ENCODE assay signal across 21 cellular contexts in the genomic region with DNA sequence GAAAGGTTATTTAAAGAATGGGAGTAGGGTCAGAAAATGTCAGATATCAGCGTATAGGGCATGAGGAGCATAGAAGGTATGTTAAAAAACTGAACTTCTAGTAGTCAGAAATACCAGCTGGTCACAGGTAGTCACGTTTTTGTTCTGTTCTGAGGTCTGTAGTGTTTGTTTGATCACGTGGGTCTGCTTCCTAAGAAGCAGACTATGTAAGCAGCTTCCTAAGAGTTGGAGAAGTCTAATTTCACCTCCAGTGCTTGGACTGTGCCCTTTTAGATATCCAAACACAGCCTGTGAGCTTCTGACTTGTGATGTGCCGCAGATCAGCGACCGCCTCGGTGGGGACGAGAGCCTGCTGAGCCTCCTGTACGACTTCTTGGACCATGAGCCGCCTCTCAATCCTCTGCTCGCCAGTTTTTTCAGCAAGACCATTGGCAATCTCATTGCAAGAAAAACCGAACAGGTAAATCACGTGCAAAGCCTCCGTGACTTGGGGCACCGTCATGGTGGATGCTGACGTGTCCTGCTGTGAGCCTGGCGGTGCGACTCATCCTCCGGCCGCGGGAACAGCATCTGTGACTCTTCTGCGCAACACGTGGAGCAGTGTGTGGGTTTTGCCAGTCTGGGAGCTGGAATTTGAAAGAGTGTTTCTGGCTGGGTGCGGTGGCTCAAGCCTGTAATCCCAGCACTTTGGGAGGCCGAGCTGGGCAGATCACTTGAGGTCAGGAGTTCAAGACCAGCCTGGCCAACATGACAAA.
DNase-seq lines count a peak whose midpoint lies in the region; ATAC-seq, FAIRE-seq and TF ChIP-seq lines count a peak whose summit lies in the region.
"Had no signal": no experiment of that assay in that cellular context is flagged by ENCODE, and none has a peak within 500 bp of the region (broad histone marks: within the 10 kb centered on the region; RNA-seq: fewer than 3 reads in every experiment).

No MANE protein-coding gene starts in this region.

- ATAC-seq in natural killer cell (no peak), upper lobe of left lung (ENCODE audit: low FRiP score in 2 of 2) (no peak), GM19455 (IDR thresholded peaks at IDR 0.05; ENCODE audit: unreplicated experiment) (no peak)
- ATAC-seq in natural killer cell treated with Interleukin-12 subunit alpha and Interleukin-12 subunit beta and Interleukin-15 and Interleukin-18, amount 100 ng/mL, for 72 hours = no peak
- no peak for ATAC-seq in activated CD8-positive, alpha-beta T cell treated with anti-CD3 and anti-CD28 coated beads for 36 hours
- ATAC-seq: esophagus mucosa, gastroesophageal sphincter, left lobe of liver, pancreas had no signal

- no peak for TF ChIP-seq POLR2A in upper lobe of left lung (IDR thresholded peaks at IDR 0.05)

- no peaks in the 10 kb centered on the region for H3K9me3 Mint-ChIP-seq in natural killer cell
- no peaks in the 10 kb centered on the region for H3K9me3 Mint-ChIP-seq in natural killer cell treated with Interleukin-12 subunit alpha and Interleukin-12 subunit beta and Interleukin-15 and Interleukin-18, amount 100 ng/mL, for 72 hours
- no peaks in the 10 kb centered on the region for H3K9me3 Mint-ChIP-seq in activated CD8-positive, alpha-beta T cell treated with anti-CD3 and anti-CD28 coated beads for 36 hours

- H3K36me3 Mint-ChIP-seq in natural killer cell = no peaks in the 10 kb centered on the region
- no peaks in the 10 kb centered on the region for H3K36me3 Mint-ChIP-seq in natural killer cell treated with Interleukin-12 subunit alpha and Interleukin-12 subunit beta and Interleukin-15 and Interleukin-18, amount 100 ng/mL, for 72 hours
- H3K36me3 Mint-ChIP-seq in activated CD8-positive, alpha-beta T cell treated with anti-CD3 and anti-CD28 coated beads for 36 hours (ENCODE audit: low read depth) = peaks cover 8% of the 10 kb centered on the region

- TF ChIP-seq CTCF in natural killer cell (IDR thresholded peaks at IDR 0.05) (no peak), kidney (IDR thresholded peaks at IDR 0.05; ENCODE audit: borderline replicate concordance, extremely low read depth, insufficient read depth) (no peak), upper lobe of left lung (IDR thresholded peaks at IDR 0.05) (no peak)
- TF ChIP-seq CTCF in activated CD8-positive, alpha-beta T cell treated with anti-CD3 and anti-CD28 coated beads for 36 hours (IDR thresholded peaks at IDR 0.05) = no peak

- H3K27me3 ChIP-seq in upper lobe of left lung = no peaks in the 10 kb centered on the region
- H3K27me3 ChIP-seq: brain microvascular endothelial cell, dorsolateral prefrontal cortex, gastroesophageal sphincter, pancreas had no signal

- POLR2A ChIA-PET in activated CD8-positive, alpha-beta T cell treated with anti-CD3 and anti-CD28 coated beads for 36 hours (lab: Charles Lee) = no interaction called here

- WGBS in upper lobe of left lung, 2 donors = 92 to 93% methylated on average over 25 of the region's 25 CpGs

- peak overlapping the region; percentile 63 to 88 for H3K27ac Mint-ChIP-seq in natural killer cell
- peak overlapping the region in 1 of 2 donors; percentile 56 for H3K27ac Mint-ChIP-seq in natural killer cell treated with Interleukin-12 subunit alpha and Interleukin-12 subunit beta and Interleukin-15 and Interleukin-18, amount 100 ng/mL, for 72 hours
- peak overlapping the region; percentile 32 for H3K27ac Mint-ChIP-seq in activated CD8-positive, alpha-beta T cell treated with anti-CD3 and anti-CD28 coated beads for 36 hours

- H3K9me3 ChIP-seq in kidney (ENCODE audit: control insufficient read depth in 1 of 2, low read length in 2 of 2) (no peaks in the 10 kb centered on the region), upper lobe of left lung (no peaks in the 10 kb centered on the region)
- H3K9me3 ChIP-seq: gastroesophageal sphincter, HAP-1, pancreas had no signal

- H3K4me3 ChIP-seq in kidney (ENCODE audit: low read length in 2 of 2) (no peak overlapping the region), upper lobe of left lung (no peak overlapping the region)
- H3K4me3 ChIP-seq: dorsolateral prefrontal cortex, gastroesophageal sphincter, HAP-1, pancreas had no signal

- DNase-seq in natural killer cell (no peak), kidney (peak; percentile 50), upper lobe of left lung (no peak), NCI-H2029 treated with DMSO at 0.1 percent for 48 hours (lab: John Stamatoyannopoulos, UW) (no peak), NCI-H1092 treated with DMSO at 0.1 percent for 48 hours (lab: John Stamatoyannopoulos, UW) (no peak)
- no peak for DNase-seq in natural killer cell treated with Interleukin-12 subunit alpha and Interleukin-12 subunit beta and Interleukin-15 and Interleukin-18, amount 100 ng/mL, for 72 hours (ENCODE audit: low spot score)
- no peak for DNase-seq in activated CD8-positive, alpha-beta T cell treated with anti-CD3 and anti-CD28 coated beads for 36 hours
- DNase-seq: activated gamma-delta T cell treated with Interleukin-2 at 50 U/mL for 16 hours, brain microvascular endothelial cell, Calu3, KG1, NCI-H2171, NCI-H69 had no signal

- TF ChIP-seq EP300 in upper lobe of left lung (IDR thresholded peaks at IDR 0.05) = no peak

- peaks cover 5 to 8% of the 10 kb centered on the region in 2 donors for H3K36me3 ChIP-seq in kidney (ENCODE audit: control insufficient read depth in 1 of 2, insufficient read depth in 2 of 2, low read length in 2 of 2)
- H3K36me3 ChIP-seq in upper lobe of left lung = peaks cover 10 to 38% (median 27%) of the 10 kb centered on the region in 4 donors

- H3K4me1 ChIP-seq in kidney (ENCODE audit: control insufficient read depth in 1 of 2, insufficient read depth in 1 of 2, low read depth in 1 of 2, low read length in 2 of 2) (peaks cover 0 to 7% of the 10 kb centered on the region in 2 donors), upper lobe of left lung (peaks cover 7 to 20% (median 14%) of the 10 kb centered on the region in 4 donors)
- H3K4me1 ChIP-seq: HAP-1 had no signal

- FAIRE-seq in kidney (lab: Jason Lieb, UNC) = no peak
- FAIRE-seq: GM19239, pancreas had no signal

- intact Hi-C loops in natural killer cell (cut with micrococcal nuclease) = no loop called here
- intact Hi-C loops in activated CD8-positive, alpha-beta T cell treated with anti-CD3 and anti-CD28 coated beads for 36 hours (cut with micrococcal nuclease) = no loop called here
- intact Hi-C loops in kidney (cut with DNase I) = no loop called here

- no peaks in the 10 kb centered on the region for H3K27me3 Mint-ChIP-seq in natural killer cell (ENCODE audit: low read depth in 2 of 2)
- no peaks in the 10 kb centered on the region for H3K27me3 Mint-ChIP-seq in natural killer cell treated with Interleukin-12 subunit alpha and Interleukin-12 subunit beta and Interleukin-15 and Interleukin-18, amount 100 ng/mL, for 72 hours
- H3K27me3 Mint-ChIP-seq in activated CD8-positive, alpha-beta T cell treated with anti-CD3 and anti-CD28 coated beads for 36 hours = no peaks in the 10 kb centered on the region

- H3K4me3 Mint-ChIP-seq in natural killer cell = no peak overlapping the region
- H3K4me3 Mint-ChIP-seq in natural killer cell treated with Interleukin-12 subunit alpha and Interleukin-12 subunit beta and Interleukin-15 and Interleukin-18, amount 100 ng/mL, for 72 hours = no peak overlapping the region
- no peak overlapping the region for H3K4me3 Mint-ChIP-seq in activated CD8-positive, alpha-beta T cell treated with anti-CD3 and anti-CD28 coated beads for 36 hours

- no peak overlapping the region for H3K9ac ChIP-seq in kidney (ENCODE audit: low read length in 2 of 2)

- CTCF ChIA-PET in activated CD8-positive, alpha-beta T cell treated with anti-CD3 and anti-CD28 coated beads for 36 hours (lab: Charles Lee) = no interaction called here

- peaks cover 23 to 30% of the 10 kb centered on the region in 2 donors for H3K4me1 Mint-ChIP-seq in natural killer cell
- peaks cover 5 to 21% of the 10 kb centered on the region in 2 donors for H3K4me1 Mint-ChIP-seq in natural killer cell treated with Interleukin-12 subunit alpha and Interleukin-12 subunit beta and Interleukin-15 and Interleukin-18, amount 100 ng/mL, for 72 hours (ENCODE audit: low read depth in 2 of 2)
- H3K4me1 Mint-ChIP-seq in activated CD8-positive, alpha-beta T cell treated with anti-CD3 and anti-CD28 coated beads for 36 hours (ENCODE audit: low read depth) = peaks cover 7% of the 10 kb centered on the region

- H3K27ac ChIP-seq in kidney (ENCODE audit: low read depth in 2 of 2, low read length in 2 of 2) = no peak overlapping the region
- H3K27ac ChIP-seq in upper lobe of left lung = peak overlapping the region in 3 of 4 donors; percentile 33 to 35 (median 35)
- H3K27ac ChIP-seq: brain microvascular endothelial cell, gastroesophageal sphincter, pancreas had no signal

Comparison
In these comparisons a context has a peak if more than half of its experiments do, and no peak if none do; other contexts are left out.
1. H3K27ac ChIP-seq: peak in upper lobe of left lung (3 of 4); none in kidney (0 of 2).